16 cellular contexts compared by ENCODE assay signal in the genomic region with DNA sequence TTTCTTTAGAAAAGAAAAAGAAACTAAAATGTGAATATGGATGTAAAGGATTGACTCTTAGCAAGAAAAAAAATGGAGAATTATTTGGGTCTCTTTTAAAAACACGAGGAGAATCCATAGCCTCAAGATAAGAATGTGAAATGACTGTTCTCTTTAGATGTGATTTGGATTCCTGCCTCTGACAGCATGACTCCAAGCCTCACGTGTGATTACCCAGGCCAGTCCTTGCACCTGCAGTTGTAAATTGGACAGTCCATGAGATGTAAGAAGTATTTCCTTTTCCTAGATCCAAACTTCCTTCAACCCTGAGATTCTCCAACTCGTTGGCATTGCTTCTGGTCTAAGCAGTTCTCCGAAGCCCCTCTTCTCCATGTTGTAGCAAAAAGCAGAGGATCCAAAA. TPM values are rescaled to one million over a fixed set of nuclear protein-coding genes. Genes with fewer than 3 reads are reported as not detected.
DNase-seq lines count a peak whose midpoint lies in the region; ATAC-seq and TF ChIP-seq lines count a peak whose summit lies in the region.
"Had no signal": no experiment of that assay in that cellular context is flagged by ENCODE, and none has a peak within 500 bp of the region (broad histone marks: within the 10 kb centered on the region; RNA-seq: fewer than 3 reads in every experiment).

No MANE protein-coding gene starts in this region.

- no peak overlapping the region for H3K23ac ChIP-seq in neuronal stem cell (ENCODE audit: low read depth, low read length, poor library complexity)

- no peak overlapping the region for H3K18ac ChIP-seq in neuronal stem cell (ENCODE audit: low read length)

- H4K91ac ChIP-seq in neuronal stem cell (ENCODE audit: low read depth, low read length, poor library complexity) = no peak overlapping the region

- no peak overlapping the region for H3K4me2 ChIP-seq in neuronal stem cell (ENCODE audit: insufficient read depth, low read length, poor library complexity, severe bottlenecking)

- no peak overlapping the region for H2BK12ac ChIP-seq in neuronal stem cell (ENCODE audit: low read length)

- CTCF ChIA-PET in Panc1 (lab: Charles Lee) = no interaction called here

- POLR2A ChIA-PET in Panc1 (lab: Charles Lee) = no interaction called here

- peaks cover 4% of the 10 kb centered on the region for H3K4me1 Mint-ChIP-seq in T-helper 17 cell

- H3K27me3 ChIP-seq in Panc1 (ENCODE audit: control insufficient read depth, insufficient read depth, low read length) (no peaks in the 10 kb centered on the region), thoracic aorta (replicated peaks; ENCODE audit: insufficient read depth) (no peaks in the 10 kb centered on the region), neuronal stem cell (ENCODE audit: control insufficient read depth in 3 of 3, insufficient read depth in 3 of 3, low read depth in 1 of 3, low read length in 3 of 3) (no peaks in the 10 kb centered on the region)
- H3K27me3 ChIP-seq: SJSA1 had no signal

- no peak for ATAC-seq in Panc1
- peak; percentile 35 for ATAC-seq in mucosa of descending colon
- no peak for ATAC-seq in thoracic aorta (ENCODE audit: insufficient number of reproducible peaks, low FRiP score, low read depth)
- no peak for ATAC-seq in T-helper 17 cell

- H3K4me3 ChIP-seq in Panc1 (ENCODE audit: low read depth in 2 of 2, low read length in 2 of 2) = no peak overlapping the region
- H3K4me3 ChIP-seq in mucosa of descending colon = no peak overlapping the region
- H3K4me3 ChIP-seq in thoracic aorta = peak overlapping the region; percentile 48
- H3K4me3 ChIP-seq in neuronal stem cell (ENCODE audit: low read length in 2 of 2) = no peak overlapping the region
- H3K4me3 ChIP-seq: SJSA1 had no signal

- BruUV-seq in Panc1 (replicated peaks; lab: Mats Ljungman, UMichigan) = no TSS peak

- no peak overlapping the region for H2BK120ac ChIP-seq in neuronal stem cell (ENCODE audit: low read depth, low read length)

- no peak for TF ChIP-seq CTCF in Panc1 (IDR thresholded peaks at IDR 0.05)
- no peak for TF ChIP-seq CTCF in mucosa of descending colon (IDR thresholded peaks at IDR 0.05)
- TF ChIP-seq CTCF in thoracic aorta (IDR thresholded peaks at IDR 0.05) = no peak

- intact Hi-C loops in Panc1 (cut with micrococcal nuclease; ENCODE audit: unreplicated experiment) = no loop called here
- intact Hi-C loops in mucosa of descending colon (cut with DNase I, micrococcal nuclease) = no loop called here

- no peaks in the 10 kb centered on the region for H3K36me3 ChIP-seq in Panc1 (ENCODE audit: control insufficient read depth, insufficient read depth, low read length)
- H3K36me3 ChIP-seq in mucosa of descending colon (ENCODE audit: low read depth) = no peaks in the 10 kb centered on the region
- no peaks in the 10 kb centered on the region for H3K36me3 ChIP-seq in thoracic aorta
- peaks cover 0 to 8% of the 10 kb centered on the region in 2 donors for H3K36me3 ChIP-seq in neuronal stem cell (replicated peaks in 1 of 2; ENCODE audit: control insufficient read depth in 2 of 2, insufficient read depth in 2 of 2, low read length in 2 of 2)
- H3K36me3 ChIP-seq: SJSA1 had no signal

- H2BK5ac ChIP-seq in neuronal stem cell (ENCODE audit: low read length) = no peak overlapping the region

- peaks cover 17% of the 10 kb centered on the region for H3K4me1 ChIP-seq in Panc1 (ENCODE audit: control insufficient read depth, insufficient read depth, low read length)
- no peaks in the 10 kb centered on the region for H3K4me1 ChIP-seq in mucosa of descending colon (ENCODE audit: low read depth)
- peaks cover 21 to 45% of the 10 kb centered on the region in 2 donors for H3K4me1 ChIP-seq in thoracic aorta (ENCODE audit: control insufficient read depth in 1 of 2, low read depth in 2 of 2)
- no peaks in the 10 kb centered on the region for H3K4me1 ChIP-seq in neuronal stem cell (ENCODE audit: control insufficient read depth in 2 of 2, insufficient read depth in 1 of 2, low read depth in 1 of 2, low read length in 2 of 2)
- H3K4me1 ChIP-seq: SJSA1 had no signal

- no peaks in the 10 kb centered on the region for H3K79me1 ChIP-seq in neuronal stem cell (ENCODE audit: low read depth, low read length)

- no peak overlapping the region for H2AK5ac ChIP-seq in neuronal stem cell (ENCODE audit: low read depth, low read length)

- no peak overlapping the region for H2AFZ ChIP-seq in neuronal stem cell (ENCODE audit: low read length)

- WGBS in neuronal stem cell (ENCODE audit: extremely low coverage in 2 of 2, insufficient read length in 2 of 2, insufficient replicate concordance in 1 of 2), 2 donors = no CpG with 5 or more reads among the region's 4 CpGs

- no peak overlapping the region for H2BK15ac ChIP-seq in neuronal stem cell (ENCODE audit: low read length)

- peaks cover 4% of the 10 kb centered on the region for H3K36me3 Mint-ChIP-seq in T-helper 17 cell (ENCODE audit: low read depth)

- H3K4ac ChIP-seq in neuronal stem cell (ENCODE audit: low read length) = no peak overlapping the region

- H3K27me3 Mint-ChIP-seq in T-helper 17 cell = peaks cover 26% of the 10 kb centered on the region

- H4K8ac ChIP-seq in neuronal stem cell (ENCODE audit: low read depth, low read length) = no peak overlapping the region

- H3K4me3 Mint-ChIP-seq in T-helper 17 cell = no peak overlapping the region
- H3K4me3 Mint-ChIP-seq: H9 had no signal

- H3K9ac ChIP-seq in neuronal stem cell (ENCODE audit: low read depth, low read length, poor library complexity) = no peak overlapping the region

- H3K27ac Mint-ChIP-seq in T-helper 17 cell = no peak overlapping the region
- H3K27ac Mint-ChIP-seq: H9 had no signal

- in situ Hi-C loops in Panc1 (cut with HindIII; ENCODE audit: low pct_unique_long_range_greater_than_20kb, low sequenced_read_pairs) = no loop called here

- no peaks in the 10 kb centered on the region for H3K9me3 ChIP-seq in Panc1 (ENCODE audit: control insufficient read depth, insufficient read depth, low read depth, low read length)
- H3K9me3 ChIP-seq in mucosa of descending colon = no peaks in the 10 kb centered on the region
- H3K9me3 ChIP-seq in thoracic aorta = no peaks in the 10 kb centered on the region
- no peaks in the 10 kb centered on the region for H3K9me3 ChIP-seq in neuronal stem cell (replicated peaks in 1 of 2; ENCODE audit: control insufficient read depth in 2 of 2, insufficient read depth in 1 of 2, low read depth in 1 of 2, low read length in 2 of 2)
- H3K9me3 ChIP-seq in T-helper 17 cell (ENCODE audit: control insufficient read depth, low read length, poor library complexity, severe bottlenecking) = no peaks in the 10 kb centered on the region
- H3K9me3 ChIP-seq: SJSA1 had no signal

- DNase-seq in NCI-H146 (lab: John Stamatoyannopoulos, UW) (peak; percentile 28), NCI-H146 treated with DMSO at 0.1 percent for 48 hours (lab: John Stamatoyannopoulos, UW; ENCODE audit: unreplicated experiment) (no peak), Panc1 (ENCODE audit: low read depth, low spot score) (no peak), mucosa of descending colon (no peak), thoracic aorta (ENCODE audit: low spot score) (no peak), neuronal stem cell (ENCODE audit: low spot score) (no peak), T-helper 17 cell (no peak)
- DNase-seq in activated naive CD4-positive, alpha-beta T cell treated with anti-CD3 and anti-CD28 coated beads, Interleukin-2, amount 50 U/mL, for 16 hours = no peak
- DNase-seq: 8988T, DMS153, H9, NCI-H1092, NCI-H187, NCI-H82, RPMI8226 had no signal

- H3K14ac ChIP-seq in neuronal stem cell (ENCODE audit: low read length) = no peak overlapping the region

- peak overlapping the region; percentile 25; the same call in 1 of the 2 replicates for H3K27ac ChIP-seq in Panc1 (ENCODE audit: low read length)
- H3K27ac ChIP-seq in thoracic aorta = peak overlapping the region; percentile 69 to 75
- H3K27ac ChIP-seq in neuronal stem cell (replicated peaks; ENCODE audit: low read length) = no peak overlapping the region
- H3K27ac ChIP-seq: SJSA1 had no signal

RNA-seq across cellular contexts. Expression of a gene that starts 31.9 kb away (rescaled TPM):
- total RNA-seq in Panc1 (2021; ENCODE audit: unreplicated experiment) (12.3 TPM), mucosa of descending colon (1 to 10 TPM in 2 of 3 donors, under 1 TPM in 1; 0.46 to 2.0 (median 1.0) TPM), thoracic aorta (10 to 100 TPM in 1 of 2 donors, 1 to 10 TPM in 1; 3.2 to 12.9 TPM), T-helper 17 cell (not detected)
- 13.8 TPM for polyA plus RNA-seq in Panc1 (2012; ENCODE audit: insufficient read length)
- polyA plus RNA-seq in neuronal stem cell (2013, experiment 1 of 2) = 18.1 TPM
- 19.1 TPM for polyA plus RNA-seq in neuronal stem cell (2013, experiment 2 of 2)
